Comparison of ENCODE assay signal across 16 cellular contexts in the genomic region with DNA sequence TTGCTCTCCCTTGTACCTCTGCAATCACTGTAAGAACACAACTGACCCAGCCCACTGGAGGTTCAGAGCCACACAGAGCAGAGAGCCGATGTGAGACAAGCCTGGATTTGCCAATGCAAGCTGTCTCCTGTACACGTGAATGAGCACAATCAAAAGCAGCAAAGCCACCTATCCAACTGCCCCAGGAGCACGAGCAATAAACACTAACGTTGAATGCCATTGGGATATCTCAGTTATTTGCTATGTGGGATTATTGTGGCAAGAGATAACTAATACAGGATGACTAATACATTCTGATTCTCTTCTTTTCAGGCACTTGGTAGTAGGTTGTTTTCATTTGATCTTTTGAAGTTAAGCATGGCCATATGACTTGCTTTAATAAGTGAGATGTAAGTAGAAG.
DNase-seq lines count a peak whose midpoint lies in the region; TF ChIP-seq lines count a peak whose summit lies in the region.
"Had no signal": no experiment of that assay in that cellular context is flagged by ENCODE, and none has a peak within 500 bp of the region (broad histone marks: within the 10 kb centered on the region; RNA-seq: fewer than 3 reads in every experiment).

No MANE protein-coding gene starts in this region.

- no peaks in the 10 kb centered on the region for H3K4me1 ChIP-seq in Karpas-422 (ENCODE audit: low read length)
- H3K4me1 ChIP-seq: BLaER1 had no signal

- H3K79me2 ChIP-seq in Karpas-422 (ENCODE audit: low read length) = no peaks in the 10 kb centered on the region

- no peak overlapping the region for H3K9ac ChIP-seq in Karpas-422 (ENCODE audit: low read length)
- H3K9ac ChIP-seq: BLaER1 had no signal

- H3K27me3 ChIP-seq in brain microvascular endothelial cell (replicated peaks) (no peaks in the 10 kb centered on the region), Karpas-422 (ENCODE audit: low read length) (no peaks in the 10 kb centered on the region)
- H3K27me3 ChIP-seq: BLaER1 had no signal

- no peaks in the 10 kb centered on the region for H3K9me3 ChIP-seq in Karpas-422 (ENCODE audit: low read length)
- H3K9me3 ChIP-seq: BLaER1 had no signal

- no peaks in the 10 kb centered on the region for H3K9me2 ChIP-seq in Karpas-422 (replicated peaks; ENCODE audit: insufficient read depth, low read length)

- H3K27ac ChIP-seq in brain microvascular endothelial cell (no peak overlapping the region), Karpas-422 (ENCODE audit: low read length) (no peak overlapping the region)
- H3K27ac ChIP-seq: BLaER1, WERI-Rb-1 had no signal

- DNase-seq in EH (ENCODE audit: low read depth) = peak; percentile 74
- peak; percentile 83 for DNase-seq in NCI-H2171 treated with DMSO at 0.1 percent for 48 hours (lab: John Stamatoyannopoulos, UW)
- peak; percentile 74 for DNase-seq in brain microvascular endothelial cell
- peak; percentile 50 for DNase-seq in kidney tubule cell (ENCODE audit: low spot score)
- no peak for DNase-seq in NCI-H748 (lab: John Stamatoyannopoulos, UW; ENCODE audit: unreplicated experiment)
- no peak for DNase-seq in Karpas-422
- DNase-seq in ecto neural progenitor cell (ENCODE audit: low spot score) = no peak
- no peak for DNase-seq in stimulated activated CD4-positive, alpha-beta T cell treated with anti-CD3 and anti-CD28 coated beads, Interleukin-4, amount 100 ng/mL, for 1 hour
- DNase-seq: caudate nucleus, DND-41, endodermal cell, left cardiac atrium, NCI-H1048, NCI-H345, WERI-Rb-1 had no signal

- H4K20me1 ChIP-seq in Karpas-422 (ENCODE audit: insufficient read depth, low read depth, low read length) = no peaks in the 10 kb centered on the region
- H4K20me1 ChIP-seq: BLaER1 had no signal

- in situ Hi-C loops in brain microvascular endothelial cell (cut with HindIII; ENCODE audit: low pct_ligation_motif_present, low sequenced_read_pairs) = no loop called here

- no peak for TF ChIP-seq CTCF in brain microvascular endothelial cell (IDR thresholded peaks at IDR 0.05; ENCODE audit: low read depth, low read length, missing control alignments)

- H3K4me2 ChIP-seq in Karpas-422 (ENCODE audit: low read depth, low read length, poor library complexity, severe bottlenecking) = no peak overlapping the region
- H3K4me2 ChIP-seq: BLaER1 had no signal

- no peaks in the 10 kb centered on the region for H3K36me3 ChIP-seq in brain microvascular endothelial cell (replicated peaks)
- H3K36me3 ChIP-seq in Karpas-422 (ENCODE audit: insufficient read depth, low read length) = no peaks in the 10 kb centered on the region
- H3K36me3 ChIP-seq: BLaER1, WERI-Rb-1 had no signal

- H3K4me3 ChIP-seq in brain microvascular endothelial cell (ENCODE audit: low read depth, low read length) (no peak overlapping the region), Karpas-422 (ENCODE audit: low read length) (no peak overlapping the region)
- H3K4me3 ChIP-seq: BLaER1 had no signal

- H2AFZ ChIP-seq in Karpas-422 (ENCODE audit: low read length) = no peak overlapping the region

Comparison
In these comparisons a context has a peak if more than half of its experiments do, and no peak if none do; other contexts are left out.
1. DNase-seq: peak in EH (single experiment), NCI-H2171 treated with DMSO at 0.1 percent for 48 hours (single experiment), brain microvascular endothelial cell (single experiment) and kidney tubule cell (single experiment); none in NCI-H748 (single experiment), Karpas-422 (single experiment), ecto neural progenitor cell (single experiment) and stimulated activated CD4-positive, alpha-beta T cell treated with anti-CD3 and anti-CD28 coated beads, Interleukin-4, amount 100 ng/mL, for 1 hour (single experiment).